In the genomic region with DNA sequence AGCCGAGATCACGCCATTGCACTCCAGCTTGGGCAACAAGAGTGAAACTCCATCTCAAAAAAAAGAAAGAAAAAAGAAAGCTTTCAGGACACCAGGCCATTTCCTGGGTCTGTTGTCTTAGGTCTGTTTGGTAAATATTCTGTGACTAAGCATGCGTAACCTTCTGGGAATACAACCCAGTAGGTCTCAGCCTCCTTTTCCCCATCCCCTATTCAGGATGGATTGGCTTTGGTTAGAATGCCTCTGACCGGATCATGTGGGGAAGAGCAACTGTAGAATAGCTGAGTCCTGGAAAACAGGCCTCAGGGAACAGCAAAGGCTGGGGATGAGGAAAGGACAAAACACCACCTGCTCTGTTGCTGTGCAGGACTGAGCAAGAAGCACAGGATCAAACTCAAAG, we compare ENCODE assay signal across 1 cellular context.
TF ChIP-seq lines count a peak whose summit lies in the region.

No MANE protein-coding gene starts in this region.

TF ChIP-seq in K562, 482 proteins besides CTCF, POLR2A, EP300 and RAD21:
- TF ChIP-seq DDX20 (tag; IDR thresholded peaks at IDR 0.05; ENCODE audit: low read depth) (no peak), STAT6 (CRISPR knock-in tag; IDR thresholded peaks at IDR 0.05) (no peak), ZNF140 (CRISPR knock-in tag; IDR thresholded peaks at IDR 0.05) (no peak), ZBTB11 (CRISPR knock-in tag; IDR thresholded peaks at IDR 0.05) (no peak), PHF20 (IDR thresholded peaks at IDR 0.05; ENCODE audit: partially characterized antibody) (no peak), MEIS2 (IDR thresholded peaks at IDR 0.05; ENCODE audit: partially characterized antibody) (no peak), ZNF57 (CRISPR knock-in tag; IDR thresholded peaks at IDR 0.05) (no peak), CREM (IDR thresholded peaks at IDR 0.05; ENCODE audit: low read depth) (no peak), ZNF609 (CRISPR knock-in tag; IDR thresholded peaks at IDR 0.05; ENCODE audit: borderline replicate concordance) (no peak), ZC3H8 (IDR thresholded peaks at IDR 0.05) (no peak), BACH1 (tag; IDR thresholded peaks at IDR 0.05) (no peak), SMAD1 (IDR thresholded peaks at IDR 0.05; ENCODE audit: low read depth, low read length, partially characterized antibody) (no peak), RBM14 (IDR thresholded peaks at IDR 0.05; ENCODE audit: borderline replicate concordance, insufficient read depth, low read depth, low read length) (no peak), TCFL5 (CRISPR knock-in tag; conservative IDR thresholded peaks at IDR 0.05) (no peak), RBM39 (optimal IDR thresholded peaks at IDR 0.05; ENCODE audit: low read depth, low read length) (no peak), KDM1A (IDR thresholded peaks at IDR 0.05) (no peak)
TF ChIP-seq in K562: peak in this region for 0.
